ENCODE assay signal across 11 cellular contexts in genomic region chr19:6062961-6063575, GRCh38. TPM values are rescaled to one million over a fixed set of nuclear protein-coding genes. Genes with fewer than 3 reads are reported as not detected.
DNase-seq lines count a peak whose midpoint lies in the region; ATAC-seq, FAIRE-seq and TF ChIP-seq lines count a peak whose summit lies in the region.
"Had no signal": no experiment of that assay in that cellular context is flagged by ENCODE, and none has a peak within 500 bp of the region (broad histone marks: within the 10 kb centered on the region; RNA-seq: fewer than 3 reads in every experiment).

No MANE protein-coding gene starts in this region.

- no peak overlapping the region for H2AFZ ChIP-seq in SK-N-SH (ENCODE audit: low read depth)

- no peaks in the 10 kb centered on the region for H3K9me3 Mint-ChIP-seq in activated naive CD8-positive, alpha-beta T cell treated with anti-CD3 and anti-CD28 coated beads for 36 hours
- H3K9me3 Mint-ChIP-seq: activated T-cell treated with anti-CD3 and anti-CD28 coated beads, Interleukin-2, amount 50 U/mL, for 4 hours; neural crest cell had no signal

- intact Hi-C loops in left colon (cut with DNase I, micrococcal nuclease) (loop anchor here in 1 of 2 donors (5.0 kb wide), 1 partner anchor 44 kb away; no protein-coding TSS in a partner anchor), mucosa of descending colon (cut with DNase I, micrococcal nuclease) (no loop called here)

- peaks cover 56% of the 10 kb centered on the region for H3K4me1 Mint-ChIP-seq in activated naive CD8-positive, alpha-beta T cell treated with anti-CD3 and anti-CD28 coated beads for 36 hours

- H3K79me2 ChIP-seq in SK-N-SH (ENCODE audit: insufficient read depth): peaks cover 67% of the 10 kb centered on the region; the same call in 1 of the 2 replicates

- H3K4me1 ChIP-seq in skeletal muscle tissue (ENCODE audit: control insufficient read depth in 3 of 3, insufficient read depth in 3 of 3, low read length in 3 of 3) (peaks cover 42 to 61% (median 59%) of the 10 kb centered on the region in 3 donors), SK-N-SH (ENCODE audit: control insufficient read depth in 1 of 2, insufficient read depth in 2 of 2, low read depth in 1 of 2, low read length in 1 of 2) (peaks cover 36 to 50% of the 10 kb centered on the region in 2 experiments), mucosa of descending colon (ENCODE audit: low read depth) (peaks cover 49% of the 10 kb centered on the region)

- H3K4me3 ChIP-seq in HL-60 (replicated peaks; ENCODE audit: insufficient read depth, low read length) (no peak overlapping the region), skeletal muscle tissue (ENCODE audit: low read length in 3 of 3) (peak overlapping the region in 2 of 3 donors; percentile 1 to 31), SK-N-SH (ENCODE audit: low read depth in 2 of 2, low read length in 1 of 2) (no peak overlapping the region), mucosa of descending colon (no peak overlapping the region)

- DNase-seq in HL-60 (ENCODE audit: low read depth in 1 of 2, low spot score in 1 of 2) (no peak), left colon (peak; percentile 13 to 30), SK-N-SH (no peak), mucosa of descending colon (no peak), RCC 7860 (ENCODE audit: low spot score) (no peak)
- DNase-seq in activated naive CD8-positive, alpha-beta T cell treated with anti-CD3 and anti-CD28 coated beads for 36 hours: no peak
- DNase-seq: activated T-cell treated with anti-CD3 and anti-CD28 coated beads, Interleukin-2, amount 50 U/mL, for 4 hours; kidney glomerular epithelial cell had no signal

- CTCF ChIA-PET in SK-N-SH (lab: Yijun Ruan, JAX): interaction anchor here (4.6 kb wide), 1 partner anchor 15 kb away, joined by 25 read pairs; no protein-coding TSS in a partner anchor

- H3K27me3 ChIP-seq in HL-60 (ENCODE audit: insufficient read depth, poor library complexity, severe bottlenecking): no peaks in the 10 kb centered on the region
- H3K27me3 ChIP-seq in skeletal muscle tissue (ENCODE audit: control insufficient read depth in 3 of 3, insufficient read depth in 3 of 3, low read length in 3 of 3): peaks cover 0 to 14% (median 2%) of the 10 kb centered on the region in 3 donors
- no peaks in the 10 kb centered on the region for H3K27me3 ChIP-seq in SK-N-SH (ENCODE audit: insufficient read depth)

- H3K4me2 ChIP-seq in SK-N-SH: no peak overlapping the region

- H3K4me3 Mint-ChIP-seq in activated naive CD8-positive, alpha-beta T cell treated with anti-CD3 and anti-CD28 coated beads for 36 hours: peak overlapping the region; percentile 23
- H3K4me3 Mint-ChIP-seq: activated T-cell treated with anti-CD3 and anti-CD28 coated beads, Interleukin-2, amount 50 U/mL, for 4 hours; neural crest cell had no signal

- ATAC-seq in left colon (no peak), mucosa of descending colon (no peak)

- H3F3A ChIP-seq in SK-N-SH (replicated peaks; ENCODE audit: insufficient read depth): peaks cover 52% of the 10 kb centered on the region

- no peak for TF ChIP-seq EP300 in SK-N-SH (IDR thresholded peaks at IDR 0.05; ENCODE audit: borderline replicate concordance in 1 of 2, low read depth in 1 of 2, low read length in 1 of 2)

- no peak for FAIRE-seq in RCC 7860 (lab: Jason Lieb, UNC)
- FAIRE-seq: HTR-8/SVneo had no signal

- no peak for TF ChIP-seq CTCF in HL-60 (IDR thresholded peaks at IDR 0.05; ENCODE audit: insufficient read depth, low read length)
- TF ChIP-seq CTCF in SK-N-SH (IDR thresholded peaks at IDR 0.05): no peak
- no peak for TF ChIP-seq CTCF in mucosa of descending colon (IDR thresholded peaks at IDR 0.05)

- POLR2A ChIA-PET in SK-N-SH (lab: Yijun Ruan, JAX): no interaction called here

- peak overlapping the region; percentile 58 for H3K27ac ChIP-seq in HL-60 (replicated peaks)
- H3K27ac ChIP-seq in skeletal muscle tissue (ENCODE audit: low read depth, low read length): peak overlapping the region; percentile 79
- H3K27ac ChIP-seq in SK-N-SH (ENCODE audit: low read depth in 2 of 2, low read length in 1 of 2): no peak overlapping the region

- H3K9me3 ChIP-seq in skeletal muscle tissue (ENCODE audit: control insufficient read depth in 3 of 3, low read length in 3 of 3): no peaks in the 10 kb centered on the region
- no peaks in the 10 kb centered on the region for H3K9me3 ChIP-seq in SK-N-SH
- no peaks in the 10 kb centered on the region for H3K9me3 ChIP-seq in mucosa of descending colon

- H3K27ac Mint-ChIP-seq in activated naive CD8-positive, alpha-beta T cell treated with anti-CD3 and anti-CD28 coated beads for 36 hours: peak overlapping the region; percentile 57

- H3K9ac ChIP-seq in skeletal muscle tissue (ENCODE audit: low read depth in 1 of 3, low read length in 3 of 3): peak overlapping the region in 1 of 3 donors; percentile 8
- H3K9ac ChIP-seq in SK-N-SH: no peak overlapping the region

- WGBS in SK-N-SH (ENCODE audit: low lambda C conversion rate): 97% methylated on average over 13 of the region's 17 CpGs

- H3K9me2 ChIP-seq in SK-N-SH: no peaks in the 10 kb centered on the region

- no peaks in the 10 kb centered on the region for H3K36me3 Mint-ChIP-seq in activated naive CD8-positive, alpha-beta T cell treated with anti-CD3 and anti-CD28 coated beads for 36 hours

- TF ChIP-seq RAD21 in SK-N-SH (IDR thresholded peaks at IDR 0.05; ENCODE audit: low read length): no peak

- H3K36me3 ChIP-seq in skeletal muscle tissue (ENCODE audit: control insufficient read depth in 3 of 3, insufficient read depth in 3 of 3, low read length in 3 of 3): no peaks in the 10 kb centered on the region
- no peaks in the 10 kb centered on the region for H3K36me3 ChIP-seq in SK-N-SH (replicated peaks in 1 of 2; ENCODE audit: control insufficient read depth in 1 of 2, insufficient read depth in 2 of 2, low read length in 1 of 2)
- H3K36me3 ChIP-seq in mucosa of descending colon (ENCODE audit: low read depth): no peaks in the 10 kb centered on the region

- no peaks in the 10 kb centered on the region for H4K20me1 ChIP-seq in SK-N-SH (ENCODE audit: insufficient read depth)

- H3K27me3 Mint-ChIP-seq in activated naive CD8-positive, alpha-beta T cell treated with anti-CD3 and anti-CD28 coated beads for 36 hours: no peaks in the 10 kb centered on the region

TF ChIP-seq in SK-N-SH, 30 proteins besides CTCF, POLR2A, EP300 and RAD21:
- TF ChIP-seq ZBTB33 (IDR thresholded peaks at IDR 0.05; ENCODE audit: borderline replicate concordance, low read depth) (no peak), CHD2 (IDR thresholded peaks at IDR 0.05; ENCODE audit: low read length, partially characterized antibody) (no peak), USF1 (IDR thresholded peaks at IDR 0.05; ENCODE audit: borderline replicate concordance, low read depth) (no peak), MXI1 (IDR thresholded peaks at IDR 0.05; ENCODE audit: low read depth, low read length) (no peak), ELF1 (IDR thresholded peaks at IDR 0.05) (no peak), IRF3 (IDR thresholded peaks at IDR 0.05; ENCODE audit: low read depth, low read length) (no peak), RCOR1 (IDR thresholded peaks at IDR 0.05; ENCODE audit: low read length) (no peak), GATA2 (CRISPR knock-in tag; IDR thresholded peaks at IDR 0.05) (no peak), YY1 (IDR thresholded peaks at IDR 0.05; ENCODE audit: low read depth) (no peak), NFIC (IDR thresholded peaks at IDR 0.05; ENCODE audit: borderline replicate concordance) (no peak)

RNA-seq across cellular contexts. Expression of gene RFX2, which starts 47.2 kb away (rescaled TPM):
- 10 to 100 TPM in 1 of 2 experiments, 1 to 10 TPM in 1; 9.5 to 10.3 TPM for total RNA-seq in activated naive CD8-positive, alpha-beta T cell treated with anti-CD3 and anti-CD28 coated beads for 36 hours
- total RNA-seq in left colon: 1 to 10 TPM; 6.6 to 8.5 TPM
- 5.2 TPM for total RNA-seq in skeletal muscle tissue
- polyA plus RNA-seq in SK-N-SH (2012; rRNA removed): 10.0 and 12.6 TPM in 2 replicates
- 7.6 and 7.9 TPM in 2 replicates for polyA plus RNA-seq in SK-N-SH (2012; cell fraction: cytosol; rRNA removed)
- polyA plus RNA-seq in SK-N-SH (2012; cell fraction: nucleus; rRNA removed): 18.3 and 42.2 TPM in 2 replicates
- 10 to 100 TPM in 1 of 3 donors, 1 to 10 TPM in 2; 5.6 to 14.6 (median 7.2) TPM for total RNA-seq in mucosa of descending colon

Comparison
In these comparisons a context has a peak if more than half of its experiments do, and no peak if none do; other contexts are left out.
1. DNase-seq: peak in left colon (2 of 2); none in HL-60 (0 of 2), activated naive CD8-positive, alpha-beta T cell treated with anti-CD3 and anti-CD28 coated beads for 36 hours (single experiment), SK-N-SH (single experiment), mucosa of descending colon (0 of 3) and RCC 7860 (single experiment).
2. H3K27ac ChIP-seq: peak in HL-60 (single experiment) and skeletal muscle tissue (single experiment); none in SK-N-SH (0 of 2).
3. H3K4me3 ChIP-seq: peak in skeletal muscle tissue (2 of 3); none in HL-60 (single experiment), SK-N-SH (0 of 2) and mucosa of descending colon (single experiment).